ENCODE assay signal across 25 cellular contexts in genomic region chr4:140600408-140600807, GRCh38. TPM values are rescaled to one million over a fixed set of nuclear protein-coding genes. Genes with fewer than 3 reads are reported as not detected.
A peak's percentile ranks its signal among the peaks of the same experiment; 100 is the strongest.
DNase-seq lines count a peak whose midpoint lies in the region; ATAC-seq and TF ChIP-seq lines count a peak whose summit lies in the region.
"Had no signal": no experiment of that assay in that cellular context is flagged by ENCODE, and none has a peak within 500 bp of the region (broad histone marks: within the 10 kb centered on the region; RNA-seq: fewer than 3 reads in every experiment).

No MANE protein-coding gene starts in this region.

- no peak overlapping the region for H3K9ac ChIP-seq in trophoblast cell (ENCODE audit: low read length)
- H3K9ac ChIP-seq: BLaER1 treated with 17β-estradiol and CSF1 and Interleukin-3, amounts not matched to agents 10 nM and 100 nM; GM23248 had no signal

- H3K18ac ChIP-seq in trophoblast cell (ENCODE audit: low read length): peak overlapping the region; percentile 25

- no peak overlapping the region for H4K91ac ChIP-seq in trophoblast cell (ENCODE audit: low read depth, low read length)

- H3K27ac ChIP-seq in GM23338 (ENCODE audit: low read depth) (no peak overlapping the region), trophoblast cell (ENCODE audit: low read depth, low read length) (no peak overlapping the region), gastroesophageal sphincter (no peak overlapping the region)
- H3K27ac ChIP-seq: A549; BLaER1 treated with 17β-estradiol and CSF1 and Interleukin-3, amounts not matched to agents 10 nM and 100 nM; GM23248 had no signal

- no peak overlapping the region for H2BK120ac ChIP-seq in trophoblast cell (ENCODE audit: insufficient read depth, low read length, poor library complexity)

- no peak overlapping the region for H3K4me3 Mint-ChIP-seq in GM23338
- no peak overlapping the region for H3K4me3 Mint-ChIP-seq in WTC11
- H3K4me3 Mint-ChIP-seq: CD14-positive monocyte; CD4-positive, alpha-beta T cell; CD8-positive, alpha-beta memory T cell; H9 had no signal

- H3K4me1 ChIP-seq in GM23338 (ENCODE audit: insufficient read depth) (no peaks in the 10 kb centered on the region), trophoblast cell (ENCODE audit: control insufficient read depth in 1 of 2, insufficient read depth in 2 of 2, low read length in 2 of 2) (peaks cover 4 to 6% of the 10 kb centered on the region in 2 experiments), gastroesophageal sphincter (no peaks in the 10 kb centered on the region)
- H3K4me1 ChIP-seq: A549, BE2C had no signal

- H3K4me2 ChIP-seq in GM23338 (no peak overlapping the region), trophoblast cell (ENCODE audit: low read length) (no peak overlapping the region)
- H3K4me2 ChIP-seq: A549; BLaER1 treated with 17β-estradiol and CSF1 and Interleukin-3, amounts not matched to agents 10 nM and 100 nM had no signal

- DNase-seq in GM23338 (ENCODE audit: low spot score) (no peak), NCI-H526 treated with DMSO at 0.1 percent for 48 hours (lab: John Stamatoyannopoulos, UW) (peak; percentile 74), WTC11 (ENCODE audit: low spot score) (no peak), trophoblast cell (no peak), cerebellar cortex (ENCODE audit: low spot score) (no peak), SHP77 treated with DMSO at 0.1 percent for 48 hours (lab: John Stamatoyannopoulos, UW) (no peak)
- DNase-seq: 8988T; ACHN; AML-193; BE2C; CD4-positive, alpha-beta T cell; CD8-positive, alpha-beta memory T cell; DMS 273 treated with DMSO at 0.1 percent for 48 hours; DMS79; EL; GDM1; GM23248; H9 had no signal

- peak overlapping the region; percentile 77 for H2BK12ac ChIP-seq in trophoblast cell (ENCODE audit: low read length)

- H3K23ac ChIP-seq in trophoblast cell (ENCODE audit: low read length): no peak overlapping the region

- H3K4me3 ChIP-seq in GM23338 (no peak overlapping the region), trophoblast cell (ENCODE audit: low read depth, low read length) (no peak overlapping the region), gastroesophageal sphincter (no peak overlapping the region)
- H3K4me3 ChIP-seq: A549; BLaER1 treated with 17β-estradiol and CSF1 and Interleukin-3, amounts not matched to agents 10 nM and 100 nM; GM12878; GM23248 had no signal

- TF ChIP-seq EP300 in gastroesophageal sphincter (IDR thresholded peaks at IDR 0.05): no peak

- no peak overlapping the region for H4K12ac ChIP-seq in trophoblast cell (ENCODE audit: low read depth, low read length)

- no peak overlapping the region for H2BK5ac ChIP-seq in trophoblast cell (ENCODE audit: low read depth, low read length, poor library complexity)

- H3K36me3 Mint-ChIP-seq in GM23338 (ENCODE audit: low read depth): no peaks in the 10 kb centered on the region
- no peaks in the 10 kb centered on the region for H3K36me3 Mint-ChIP-seq in WTC11
- H3K36me3 Mint-ChIP-seq: CD14-positive monocyte; CD8-positive, alpha-beta memory T cell had no signal

- no peak for TF ChIP-seq POLR2A in gastroesophageal sphincter (IDR thresholded peaks at IDR 0.05)

- H4K8ac ChIP-seq in trophoblast cell (ENCODE audit: low read depth, low read length): no peak overlapping the region

- TF ChIP-seq CTCF in GM23338 (conservative IDR thresholded peaks at IDR 0.05; ENCODE audit: low read depth in 2 of 2) (no peak), WTC11 (IDR thresholded peaks at IDR 0.05) (no peak), gastroesophageal sphincter (IDR thresholded peaks at IDR 0.05) (no peak)

- no peak overlapping the region for H3K4ac ChIP-seq in trophoblast cell (ENCODE audit: low read depth, low read length)

- POLR2A ChIA-PET in WTC11 (lab: Charles Lee): no interaction called here

- H3K79me2 ChIP-seq in GM23338 (replicated peaks; ENCODE audit: insufficient read depth): no peaks in the 10 kb centered on the region
- no peaks in the 10 kb centered on the region for H3K79me2 ChIP-seq in trophoblast cell (ENCODE audit: control insufficient read depth, insufficient read depth, low read length, poor library complexity)

- WGBS in trophoblast cell (ENCODE audit: extremely low coverage, insufficient coverage, insufficient read length): no CpG with 5 or more reads among the region's 8 CpGs
- WGBS in gastroesophageal sphincter (ENCODE audit: low coverage in 1 of 2), 2 donors: 94% methylated on average over 3 of the region's 8 CpGs; no CpG with 5 or more reads in 1 of the 2 donors

- CTCF ChIA-PET in WTC11 (lab: Charles Lee): interaction anchor here (2.6 kb wide), 1 partner anchor 35 kb away, joined by 6 read pairs; no protein-coding TSS in a partner anchor

- H2AFZ ChIP-seq in GM23338 (no peak overlapping the region), trophoblast cell (ENCODE audit: insufficient read depth, low read length, poor library complexity) (no peak overlapping the region)
- H2AFZ ChIP-seq: GM23248 had no signal

- H3K27me3 ChIP-seq in GM23338 (ENCODE audit: insufficient read depth) (no peaks in the 10 kb centered on the region), trophoblast cell (ENCODE audit: insufficient read depth, low read length) (no peaks in the 10 kb centered on the region), gastroesophageal sphincter (peaks cover 5% of the 10 kb centered on the region)
- H3K27me3 ChIP-seq: BE2C; BLaER1 treated with 17β-estradiol and CSF1 and Interleukin-3, amounts not matched to agents 10 nM and 100 nM had no signal

- H2AK5ac ChIP-seq in trophoblast cell (ENCODE audit: low read length): no peak overlapping the region

- no peaks in the 10 kb centered on the region for H3F3A ChIP-seq in GM23338 (replicated peaks; ENCODE audit: low read depth)

- H3K4me1 Mint-ChIP-seq in GM23338 (peaks cover 6% of the 10 kb centered on the region; the same call in 2 of the 3 replicates), WTC11 (peaks cover 5% of the 10 kb centered on the region; the same call in 1 of the 2 replicates)
- H3K4me1 Mint-ChIP-seq: CD14-positive monocyte; CD8-positive, alpha-beta memory T cell had no signal

- no peaks in the 10 kb centered on the region for H3K9me3 ChIP-seq in trophoblast cell (ENCODE audit: insufficient read depth, low read depth, low read length)
- H3K9me3 ChIP-seq in gastroesophageal sphincter: no peaks in the 10 kb centered on the region
- H3K9me3 ChIP-seq: A549; BE2C; BLaER1 treated with 17β-estradiol and CSF1 and Interleukin-3, amounts not matched to agents 10 nM and 100 nM had no signal

- H4K20me1 ChIP-seq in GM23338 (replicated peaks; ENCODE audit: insufficient read depth): no peaks in the 10 kb centered on the region
- H4K20me1 ChIP-seq: BLaER1 treated with 17β-estradiol and CSF1 and Interleukin-3, amounts not matched to agents 10 nM and 100 nM had no signal

- no peaks in the 10 kb centered on the region for H3K9me2 ChIP-seq in GM23338 (ENCODE audit: insufficient read depth)

- no peak overlapping the region for H3K14ac ChIP-seq in trophoblast cell (ENCODE audit: low read length)

- ATAC-seq in GM23338 (peak; percentile 66), WTC11 (peak; percentile 53), gastroesophageal sphincter (no peak)
- ATAC-seq: A549, GM12878, HCT116 had no signal

- no peaks in the 10 kb centered on the region for H3K79me1 ChIP-seq in trophoblast cell (ENCODE audit: low read length)

- H3K9me3 Mint-ChIP-seq in GM23338 (no peaks in the 10 kb centered on the region), WTC11 (no peaks in the 10 kb centered on the region)
- H3K9me3 Mint-ChIP-seq: CD4-positive, alpha-beta T cell; CD8-positive, alpha-beta memory T cell; H9 had no signal

- H3K27me3 Mint-ChIP-seq in GM23338 (ENCODE audit: insufficient read depth, low read depth, poor library complexity) (no peaks in the 10 kb centered on the region), WTC11 (ENCODE audit: low read depth) (no peaks in the 10 kb centered on the region)

- no peaks in the 10 kb centered on the region for H3K36me3 ChIP-seq in GM23338 (ENCODE audit: insufficient read depth)
- no peaks in the 10 kb centered on the region for H3K36me3 ChIP-seq in trophoblast cell (ENCODE audit: control insufficient read depth in 1 of 2, insufficient read depth in 2 of 2, low read length in 2 of 2)
- no peaks in the 10 kb centered on the region for H3K36me3 ChIP-seq in gastroesophageal sphincter
- H3K36me3 ChIP-seq: BE2C; BLaER1 treated with 17β-estradiol and CSF1 and Interleukin-3, amounts not matched to agents 10 nM and 100 nM had no signal

- H3K27ac Mint-ChIP-seq in GM23338: no peak overlapping the region
- H3K27ac Mint-ChIP-seq in WTC11: no peak overlapping the region
- H3K27ac Mint-ChIP-seq: CD4-positive, alpha-beta T cell; CD8-positive, alpha-beta memory T cell; H9 had no signal

TF ChIP-seq in GM23338, 12 proteins besides CTCF, POLR2A, EP300 and RAD21 (continues in another document):
- no peak for TF ChIP-seq JUNB (IDR thresholded peaks at IDR 0.05; ENCODE audit: unreplicated experiment)

TF ChIP-seq in WTC11, 78 proteins besides CTCF, POLR2A, EP300 and RAD21 (continues in another document):
- TF ChIP-seq NFATC4 (CRISPR knock-in tag; IDR thresholded peaks at IDR 0.05): no peak

RNA-seq across cellular contexts. Expression of gene UCP1, which starts 31.6 kb away (rescaled TPM):
- 0.21 TPM in 1 of 2 replicates, not detected in the other for total RNA-seq in GM23338 (2014; rRNA removed; shearing (Covaris generic))
- 0.40 TPM in 1 of 2 replicates, not detected in the other for polyA plus RNA-seq in GM23338 (2016; fragmentation: Nextera tagmentation; extraction: Ambion mirVana)
- total RNA-seq in WTC11 (2021) (0.15 to 0.73 TPM (median 0.48 TPM) in 3 replicates), gastroesophageal sphincter (not detected)
- 0.24 and 0.29 TPM in 2 replicates for polyA plus RNA-seq in trophoblast cell (2013)
- total RNA-seq: CD4-positive, alpha-beta T cell; CD8-positive, alpha-beta memory T cell; GM12878; GM23248; H4; H9 had no signal
- polyA plus RNA-seq: CD14-positive monocyte; CD8-positive, alpha-beta memory T cell; GM12878; GM23248 had no signal
